23 cellular contexts compared by ENCODE assay signal in the genomic region with DNA sequence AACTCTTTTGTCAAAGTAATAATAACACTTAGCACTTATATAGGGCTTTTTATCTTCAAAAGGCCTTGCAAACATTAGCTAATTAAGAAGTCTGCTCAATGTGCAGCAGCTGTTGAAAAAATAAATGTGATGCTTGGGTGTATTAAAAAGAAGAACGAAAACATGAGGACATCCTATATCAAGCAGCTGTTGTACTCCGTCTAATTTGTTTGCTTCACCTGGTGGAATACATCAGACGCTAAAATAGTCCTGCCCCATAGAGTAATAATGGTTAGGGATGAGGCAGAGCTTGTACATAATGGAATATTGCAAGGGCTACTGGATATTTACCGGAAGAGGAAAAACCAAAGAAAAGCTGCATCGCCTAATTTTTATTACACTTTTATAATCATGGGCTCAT.
DNase-seq lines count a peak whose midpoint lies in the region; ATAC-seq and TF ChIP-seq lines count a peak whose summit lies in the region.
"Had no signal": no experiment of that assay in that cellular context is flagged by ENCODE, and none has a peak within 500 bp of the region (broad histone marks: within the 10 kb centered on the region; RNA-seq: fewer than 3 reads in every experiment).

No MANE protein-coding gene starts in this region.

- intact Hi-C loops in gastrocnemius medialis (cut with DNase I; ENCODE audit: low total_unique reads): no loop called here

- H3K4me1 ChIP-seq in SJCRH30 (peaks cover 26% of the 10 kb centered on the region), gastrocnemius medialis (no peaks in the 10 kb centered on the region)
- H3K4me1 ChIP-seq: upper lobe of left lung had no signal

- H3K27me3 ChIP-seq in SJCRH30 (no peaks in the 10 kb centered on the region), gastrocnemius medialis (no peaks in the 10 kb centered on the region)
- H3K27me3 ChIP-seq: brain microvascular endothelial cell, upper lobe of left lung had no signal

- H3K36me3 ChIP-seq in SJCRH30: no peaks in the 10 kb centered on the region
- no peaks in the 10 kb centered on the region for H3K36me3 ChIP-seq in gastrocnemius medialis
- H3K36me3 ChIP-seq: brain microvascular endothelial cell, upper lobe of left lung had no signal

- H3K4me3 ChIP-seq in SJCRH30 (no peak overlapping the region), gastrocnemius medialis (no peak overlapping the region)
- H3K4me3 ChIP-seq: GM23248, upper lobe of left lung had no signal

- TF ChIP-seq POLR2A in gastrocnemius medialis (IDR thresholded peaks at IDR 0.05): no peak

- peak; percentile 17 for DNase-seq in LHCN-M2 (ENCODE audit: low read depth)
- DNase-seq in NCI-H146 (lab: John Stamatoyannopoulos, UW): peak; percentile 85
- peak; percentile 30 for DNase-seq in NCI-H345 (lab: John Stamatoyannopoulos, UW)
- DNase-seq in SJCRH30: peak; percentile 73 to 97
- DNase-seq in UCSD-AML1 (lab: John Stamatoyannopoulos, UW; ENCODE audit: unreplicated experiment): no peak
- no peak for DNase-seq in gastrocnemius medialis
- no peak for DNase-seq in activated CD4-positive, alpha-beta T cell treated with anti-CD3 and anti-CD28 coated beads for 4 hours
- no peak for DNase-seq in DMS114 treated with DMSO at 0.1 percent for 48 hours (lab: John Stamatoyannopoulos, UW; ENCODE audit: unreplicated experiment)
- DNase-seq: activated naive CD4-positive, alpha-beta T cell treated with anti-CD3 and anti-CD28 coated beads, Interleukin-2, amount 10 ng/mL, durations not matched to agents 7 days and 5 days; amniotic stem cell; brain microvascular endothelial cell; GM23248; hypothalamus; immature natural killer cell; left colon; mammary epithelial cell; NCI-H226; right cardiac atrium; SIG-M5; stimulated activated CD4-positive, alpha-beta T cell treated with anti-CD3 and anti-CD28 coated beads, Interleukin-4, amount 100 ng/mL, for 24 hours; stimulated activated naive B cell treated with anti-CD40 and anti-IgM and Interleukin-4, amounts not matched to agents 10 μg/mL and 1 μg/mL and 100 μg/mL, for 72 hours; upper lobe of left lung had no signal

- no peak for ATAC-seq in gastrocnemius medialis
- ATAC-seq: left colon; right cardiac atrium; stimulated activated naive B cell treated with anti-CD40 and anti-IgM and Interleukin-4, amounts not matched to agents 10 μg/mL and 1 μg/mL and 100 μg/mL, for 72 hours had no signal

- no peak for TF ChIP-seq CTCF in gastrocnemius medialis (IDR thresholded peaks at IDR 0.05 in 4 of 5, conservative IDR thresholded peaks at IDR 0.05 in 1 of 5)

- in situ Hi-C loops in gastrocnemius medialis (cut with MboI; ENCODE audit: low sequenced_read_pairs in 4 of 4): no loop called here

- H3K9me3 ChIP-seq in SJCRH30 (replicated peaks) (no peaks in the 10 kb centered on the region), gastrocnemius medialis (no peaks in the 10 kb centered on the region)
- H3K9me3 ChIP-seq: upper lobe of left lung had no signal

- H3K27ac ChIP-seq in SJCRH30: peak overlapping the region; percentile 86
- H3K27ac ChIP-seq in gastrocnemius medialis: no peak overlapping the region
- H3K27ac ChIP-seq: brain microvascular endothelial cell, GM23248, HL-60, upper lobe of left lung had no signal

Comparison
In these comparisons a context has a peak if more than half of its experiments do, and no peak if none do; other contexts are left out.
1. DNase-seq: peak in LHCN-M2 (single experiment), NCI-H146 (single experiment), NCI-H345 (single experiment) and SJCRH30 (2 of 2); none in UCSD-AML1 (single experiment), gastrocnemius medialis (0 of 2), activated CD4-positive, alpha-beta T cell treated with anti-CD3 and anti-CD28 coated beads for 4 hours (0 of 2) and DMS114 treated with DMSO at 0.1 percent for 48 hours (single experiment).